Comparison of ENCODE assay signal across 19 cellular contexts in the genomic region with DNA sequence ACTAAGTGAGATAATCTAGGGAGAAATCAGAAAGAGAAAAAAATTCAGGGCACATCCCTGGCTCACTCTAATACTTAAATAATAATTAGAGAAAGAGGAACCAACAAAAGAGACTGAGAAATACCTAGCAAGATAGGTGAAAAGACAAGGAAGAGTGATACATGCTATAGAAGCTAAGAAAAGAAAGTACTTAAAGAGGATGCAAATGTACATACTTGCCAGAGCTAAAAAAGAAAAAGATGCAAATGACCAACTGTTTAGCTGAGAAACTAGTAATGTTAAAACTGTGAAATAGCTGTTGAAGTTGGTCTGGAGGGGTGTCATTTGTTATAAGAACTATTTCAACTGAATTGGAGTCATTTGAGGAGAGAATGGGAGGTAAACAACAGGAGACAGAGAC.
DNase-seq lines count a peak whose midpoint lies in the region; ATAC-seq and TF ChIP-seq lines count a peak whose summit lies in the region.
"Had no signal": no experiment of that assay in that cellular context is flagged by ENCODE, and none has a peak within 500 bp of the region (broad histone marks: within the 10 kb centered on the region; RNA-seq: fewer than 3 reads in every experiment).

No MANE protein-coding gene starts in this region.

- H3K9me3 ChIP-seq in neuronal stem cell (replicated peaks in 1 of 2; ENCODE audit: control insufficient read depth in 2 of 2, insufficient read depth in 1 of 2, low read depth in 1 of 2, low read length in 2 of 2): no peaks in the 10 kb centered on the region
- peaks cover 8% of the 10 kb centered on the region for H3K9me3 ChIP-seq in mucosa of descending colon
- H3K9me3 ChIP-seq: HAP-1 had no signal

- no peak overlapping the region for H4K91ac ChIP-seq in neuronal stem cell (ENCODE audit: low read depth, low read length, poor library complexity)

- H2AK5ac ChIP-seq in neuronal stem cell (ENCODE audit: low read depth, low read length): no peak overlapping the region

- intact Hi-C loops in mucosa of descending colon (cut with DNase I, micrococcal nuclease): no loop called here

- H3K9ac ChIP-seq in neuronal stem cell (ENCODE audit: low read depth, low read length, poor library complexity): no peak overlapping the region

- no peak overlapping the region for H2AFZ ChIP-seq in neuronal stem cell (ENCODE audit: low read length)

- no peak overlapping the region for H3K27ac ChIP-seq in neuronal stem cell (replicated peaks; ENCODE audit: low read length)

- H2BK12ac ChIP-seq in neuronal stem cell (ENCODE audit: low read length): no peak overlapping the region

- H2BK5ac ChIP-seq in neuronal stem cell (ENCODE audit: low read length): no peak overlapping the region

- H3K36me3 ChIP-seq in neuronal stem cell (replicated peaks in 1 of 2; ENCODE audit: control insufficient read depth in 2 of 2, insufficient read depth in 2 of 2, low read length in 2 of 2) (no peaks in the 10 kb centered on the region), mucosa of descending colon (ENCODE audit: low read depth) (no peaks in the 10 kb centered on the region)
- H3K36me3 ChIP-seq: HAP-1 had no signal

- no peaks in the 10 kb centered on the region for H3K79me1 ChIP-seq in neuronal stem cell (ENCODE audit: low read depth, low read length)

- ATAC-seq in GM18502 (IDR thresholded peaks at IDR 0.05; ENCODE audit: poor library complexity, unreplicated experiment): peak; percentile 80
- ATAC-seq in GM19395 (IDR thresholded peaks at IDR 0.05; ENCODE audit: unreplicated experiment): peak; percentile 74
- peak; percentile 59 for ATAC-seq in HG02642 (IDR thresholded peaks at IDR 0.05; ENCODE audit: poor library complexity, unreplicated experiment)
- peak; percentile 62 for ATAC-seq in HG03378 (IDR thresholded peaks at IDR 0.05; ENCODE audit: unreplicated experiment)
- no peak for ATAC-seq in mucosa of descending colon
- ATAC-seq: activated CD8-positive, alpha-beta T cell treated with anti-CD3 and anti-CD28 coated beads for 36 hours; activated T-cell treated with anti-CD3 and anti-CD28 coated beads, Interleukin-2, amount 50 U/mL, for 72 hours; T-helper 17 cell; WTC11 had no signal

- no peak overlapping the region for H4K8ac ChIP-seq in neuronal stem cell (ENCODE audit: low read depth, low read length)

- no peak overlapping the region for H3K18ac ChIP-seq in neuronal stem cell (ENCODE audit: low read length)

- H2BK15ac ChIP-seq in neuronal stem cell (ENCODE audit: low read length): no peak overlapping the region

- no peaks in the 10 kb centered on the region for H3K27me3 ChIP-seq in neuronal stem cell (ENCODE audit: control insufficient read depth in 3 of 3, insufficient read depth in 3 of 3, low read depth in 1 of 3, low read length in 3 of 3)

- no peak for DNase-seq in neuronal stem cell (ENCODE audit: low spot score)
- no peak for DNase-seq in amygdala (lab: John Stamatoyannopoulos, UW)
- DNase-seq in NCI-H2227 (lab: John Stamatoyannopoulos, UW; ENCODE audit: unreplicated experiment): no peak
- DNase-seq in mucosa of descending colon: no peak
- DNase-seq: activated CD8-positive, alpha-beta T cell treated with anti-CD3 and anti-CD28 coated beads for 36 hours; activated T-cell treated with anti-CD3 and anti-CD28 coated beads, Interleukin-2, amount 50 U/mL, for 72 hours; GF-D8; NCI-H1092; NCI-H2081 treated with DMSO at 0.1 percent for 48 hours; NCI-H524 treated with DMSO at 0.1 percent for 48 hours; SHP77; stimulated activated CD4-positive, alpha-beta T cell treated with anti-CD3 and anti-CD28 coated beads, Interleukin-4, amount 100 ng/mL, for 1 hour; T-helper 17 cell had no signal

- no peak overlapping the region for H3K4ac ChIP-seq in neuronal stem cell (ENCODE audit: low read length)

- H3K4me3 ChIP-seq in neuronal stem cell (ENCODE audit: low read length in 2 of 2) (no peak overlapping the region), mucosa of descending colon (no peak overlapping the region)
- H3K4me3 ChIP-seq: HAP-1 had no signal

- H3K14ac ChIP-seq in neuronal stem cell (ENCODE audit: low read length): no peak overlapping the region

- H2BK120ac ChIP-seq in neuronal stem cell (ENCODE audit: low read depth, low read length): no peak overlapping the region

- H3K4me2 ChIP-seq in neuronal stem cell (ENCODE audit: insufficient read depth, low read length, poor library complexity, severe bottlenecking): no peak overlapping the region

- no peak for TF ChIP-seq CTCF in mucosa of descending colon (IDR thresholded peaks at IDR 0.05)

- H3K4me1 ChIP-seq in neuronal stem cell (ENCODE audit: control insufficient read depth in 2 of 2, insufficient read depth in 1 of 2, low read depth in 1 of 2, low read length in 2 of 2): no peaks in the 10 kb centered on the region
- H3K4me1 ChIP-seq in mucosa of descending colon (ENCODE audit: low read depth): no peaks in the 10 kb centered on the region
- H3K4me1 ChIP-seq: HAP-1 had no signal

- H3K23ac ChIP-seq in neuronal stem cell (ENCODE audit: low read depth, low read length, poor library complexity): no peak overlapping the region
